In the genomic region with DNA sequence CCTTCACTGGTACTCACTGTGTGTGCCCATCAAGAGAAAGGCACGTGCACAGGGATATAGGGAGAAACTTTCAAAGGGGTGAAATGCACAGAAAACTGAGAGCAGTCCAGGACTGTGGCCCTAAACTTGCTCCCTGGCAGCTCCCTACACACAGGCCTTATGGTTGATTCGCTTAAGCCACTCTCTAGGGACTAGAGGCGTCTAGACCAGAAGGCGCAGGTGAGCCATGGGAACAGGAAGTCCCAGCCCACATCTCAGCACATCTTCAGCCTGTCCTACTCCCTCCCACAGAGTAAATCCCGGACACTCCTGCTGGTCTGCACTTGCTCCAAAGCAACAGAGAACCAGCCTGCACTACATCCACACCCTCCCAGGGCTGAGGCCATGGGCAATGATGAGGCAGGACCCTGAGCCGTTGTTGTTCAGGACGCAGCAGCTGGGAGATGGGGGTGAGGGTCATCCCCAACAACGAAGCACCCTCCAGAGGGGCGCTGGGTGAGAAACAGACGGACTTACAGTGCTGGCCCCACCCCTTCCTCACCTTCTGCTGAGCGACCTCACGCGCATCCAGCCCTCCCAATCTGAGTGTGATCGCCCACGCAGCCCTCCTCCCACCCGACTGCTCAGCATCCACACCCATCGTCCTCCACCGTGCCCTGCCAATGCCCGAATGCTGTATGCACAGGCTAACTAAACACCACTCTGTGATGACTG, we compare ENCODE assay signal across 19 cellular contexts.
DNase-seq lines count a peak whose midpoint lies in the region; ATAC-seq lines count a peak whose summit lies in the region.
"Had no signal": no experiment of that assay in that cellular context is flagged by ENCODE, and none has a peak within 500 bp of the region (broad histone marks: within the 10 kb centered on the region; RNA-seq: fewer than 3 reads in every experiment).

No MANE protein-coding gene starts in this region.

- no peaks in the 10 kb centered on the region for H3K4me1 ChIP-seq in thymus (ENCODE audit: control insufficient read depth, insufficient read depth, low read length)

- DNase-seq in NCI-H82 (lab: John Stamatoyannopoulos, UW): peak; percentile 40
- DNase-seq in NCI-H82 treated with DMSO at 0.1 percent for 48 hours (lab: John Stamatoyannopoulos, UW; ENCODE audit: unreplicated experiment): no peak
- peak; percentile 52 for DNase-seq in SW480 (ENCODE audit: low spot score)
- DNase-seq in mesenteric fat pad (ENCODE audit: low spot score): peak; percentile 45
- no peak for DNase-seq in left lobe of liver (ENCODE audit: low spot score)
- DNase-seq: activated CD8-positive, alpha-beta memory T cell treated with anti-CD3 and anti-CD28 coated beads for 24 hours; CD4-positive, alpha-beta memory T cell; dermis blood vessel endothelial cell; H9; NCI-H2107; NCI-H748 treated with DMSO at 0.1 percent for 48 hours; stimulated activated CD4-positive, alpha-beta T cell treated with anti-CD3 and anti-CD28 coated beads, Interleukin-15, amount 100 ng/mL, for 24 hours; substantia nigra had no signal

- ATAC-seq in GM21723 (IDR thresholded peaks at IDR 0.05; ENCODE audit: unreplicated experiment) (no peak), left lobe of liver (no peak), HG03108 (IDR thresholded peaks at IDR 0.05; ENCODE audit: unreplicated experiment) (no peak)
- ATAC-seq: WTC11 had no signal

- no peaks in the 10 kb centered on the region for H3K9me3 ChIP-seq in thymus (ENCODE audit: control insufficient read depth)
- H3K9me3 ChIP-seq: ascending aorta, prostate gland had no signal

- no peak overlapping the region for H3K4me3 ChIP-seq in thymus (ENCODE audit: low read length)
- H3K4me3 ChIP-seq: ascending aorta, prostate gland had no signal

- H3K27ac ChIP-seq in thymus (ENCODE audit: low read depth): peak overlapping the region; percentile 37
- H3K27ac ChIP-seq: prostate gland had no signal

- H3K27me3 ChIP-seq in thymus (ENCODE audit: control insufficient read depth, insufficient read depth): no peaks in the 10 kb centered on the region
- H3K27me3 ChIP-seq: ascending aorta had no signal

- no peaks in the 10 kb centered on the region for H3K36me3 ChIP-seq in thymus (ENCODE audit: control insufficient read depth, insufficient read depth)
- H3K36me3 ChIP-seq: ascending aorta, prostate gland had no signal

- 90% methylated on average over 19 of the region's 19 CpGs for WGBS in thymus

Comparison
In these comparisons a context has a peak if more than half of its experiments do, and no peak if none do; other contexts are left out.
1. DNase-seq: peak in NCI-H82 (single experiment), SW480 (single experiment) and mesenteric fat pad (single experiment); none in NCI-H82 treated with DMSO at 0.1 percent for 48 hours (single experiment) and left lobe of liver (single experiment).